In genomic region chr14:90402009-90402408, GRCh38 we compare ENCODE assay signal across 13 cellular contexts. TPM values are rescaled to one million over a fixed set of nuclear protein-coding genes. Genes with fewer than 3 reads are reported as not detected.
DNase-seq lines count a peak whose midpoint lies in the region; ATAC-seq and TF ChIP-seq lines count a peak whose summit lies in the region.
"Had no signal": no experiment of that assay in that cellular context is flagged by ENCODE, and none has a peak within 500 bp of the region (broad histone marks: within the 10 kb centered on the region; RNA-seq: fewer than 3 reads in every experiment).

No MANE protein-coding gene starts in this region.

- H3K79me2 ChIP-seq in Loucy (ENCODE audit: insufficient read depth, low read length), result peaks cover 58% of the 10 kb centered on the region

- H3K36me3 ChIP-seq in CD4-positive, CD25-positive, alpha-beta regulatory T cell (ENCODE audit: control insufficient read depth, insufficient read depth, low read length), result peaks cover 67% of the 10 kb centered on the region
- peaks cover 63% of the 10 kb centered on the region for H3K36me3 ChIP-seq in Loucy (ENCODE audit: insufficient read depth, low read length)

- no peaks in the 10 kb centered on the region for H3K9me3 ChIP-seq in CD4-positive, CD25-positive, alpha-beta regulatory T cell (ENCODE audit: control insufficient read depth in 2 of 2, low read length in 2 of 2)
- H3K9me3 ChIP-seq in Loucy (ENCODE audit: insufficient read depth, low read depth, low read length), result no peaks in the 10 kb centered on the region
- H3K9me3 ChIP-seq: right atrium auricular region had no signal

- H3K27me3 Mint-ChIP-seq in CD4-positive, CD25-positive, alpha-beta regulatory T cell, result peaks cover 7% of the 10 kb centered on the region
- H3K27me3 Mint-ChIP-seq in brain (peaks cover 10% of the 10 kb centered on the region), progenitor cell of endocrine pancreas (no peaks in the 10 kb centered on the region)

- peaks cover 61% of the 10 kb centered on the region for H4K20me1 ChIP-seq in Loucy (ENCODE audit: insufficient read depth, low read length, poor library complexity, severe bottlenecking)

- peak overlapping the region; percentile 90 to 93 (median 91) for H3K27ac Mint-ChIP-seq in CD4-positive, CD25-positive, alpha-beta regulatory T cell
- H3K27ac Mint-ChIP-seq in brain, result peak overlapping the region in 4 of 5 experiments; percentile 81 to 91 (median 86)
- peak overlapping the region; percentile 84 for H3K27ac Mint-ChIP-seq in progenitor cell of endocrine pancreas

- no peak overlapping the region for H3K9ac ChIP-seq in Loucy (ENCODE audit: low read depth, low read length, poor library complexity, severe bottlenecking)

- peaks cover 29 to 78% (median 67%) of the 10 kb centered on the region in 4 donors for H3K4me1 Mint-ChIP-seq in CD4-positive, CD25-positive, alpha-beta regulatory T cell
- H3K4me1 Mint-ChIP-seq in brain (peaks cover 83% of the 10 kb centered on the region), progenitor cell of endocrine pancreas (ENCODE audit: low read depth) (peaks cover 27% of the 10 kb centered on the region)

- H3K27me3 ChIP-seq in CD4-positive, CD25-positive, alpha-beta regulatory T cell (ENCODE audit: control insufficient read depth, insufficient read depth, low read length), result no peaks in the 10 kb centered on the region
- H3K27me3 ChIP-seq in Loucy (ENCODE audit: insufficient read depth, low read length, poor library complexity, severe bottlenecking), result no peaks in the 10 kb centered on the region
- no peaks in the 10 kb centered on the region for H3K27me3 ChIP-seq in foreskin keratinocyte
- H3K27me3 ChIP-seq: right atrium auricular region had no signal

- no peak for DNase-seq in CD4-positive, CD25-positive, alpha-beta regulatory T cell
- no peak for DNase-seq in progenitor cell of endocrine pancreas (ENCODE audit: low spot score, unreplicated experiment)
- DNase-seq in foreskin keratinocyte, result no peak
- DNase-seq in DMS 273 treated with DMSO at 0.1 percent for 48 hours (lab: John Stamatoyannopoulos, UW), result no peak
- no peak for DNase-seq in medulla oblongata (ENCODE audit: extremely low spot score)
- DNase-seq: activated effector memory CD4-positive, alpha-beta T cell treated with anti-CD3 and anti-CD28 coated beads, Interleukin-2, amount 50 U/mL, for 16 hours; COR-L47; NCI-H1694; NCI-H774; WERI-Rb-1 had no signal

- H3F3A ChIP-seq in Loucy (ENCODE audit: low read depth), result 0 out of 2 replicates have a peak, but pooled peaks cover 10% of the 10 kb centered on the region

- H3K36me3 Mint-ChIP-seq in CD4-positive, CD25-positive, alpha-beta regulatory T cell, result peaks cover 69% of the 10 kb centered on the region
- H3K36me3 Mint-ChIP-seq in brain, result peaks cover 78% of the 10 kb centered on the region
- H3K36me3 Mint-ChIP-seq in progenitor cell of endocrine pancreas (ENCODE audit: insufficient read depth), result peaks cover 48% of the 10 kb centered on the region

- peak overlapping the region; percentile 60 for H3K4me3 ChIP-seq in CD4-positive, CD25-positive, alpha-beta regulatory T cell (ENCODE audit: low read depth, low read length)
- H3K4me3 ChIP-seq in Loucy (ENCODE audit: low read length, poor library complexity, severe bottlenecking), result no peak overlapping the region
- H3K4me3 ChIP-seq: right atrium auricular region had no signal

- peaks cover 0 to 3% (median 0%) of the 10 kb centered on the region in 7 donors for H3K9me3 Mint-ChIP-seq in CD4-positive, CD25-positive, alpha-beta regulatory T cell
- H3K9me3 Mint-ChIP-seq in brain, result peaks cover 0 to 3% (median 0%) of the 10 kb centered on the region in 5 experiments
- H3K9me3 Mint-ChIP-seq in progenitor cell of endocrine pancreas (ENCODE audit: low read depth), result no peaks in the 10 kb centered on the region

- ATAC-seq in CD4-positive, CD25-positive, alpha-beta regulatory T cell (ENCODE audit: low read depth in 2 of 2), result no peak
- no peak for ATAC-seq in foreskin keratinocyte

- H3K4me2 ChIP-seq in Loucy (ENCODE audit: low read depth, low read length, poor library complexity, severe bottlenecking), result peak overlapping the region; percentile 18

- peaks cover 42% of the 10 kb centered on the region for H3K4me1 ChIP-seq in CD4-positive, CD25-positive, alpha-beta regulatory T cell (ENCODE audit: control insufficient read depth, insufficient read depth, low read length, poor library complexity, severe bottlenecking)
- H3K4me1 ChIP-seq in Loucy (ENCODE audit: insufficient read depth, low read length, poor library complexity, severe bottlenecking), result peaks cover 34% of the 10 kb centered on the region
- H3K4me1 ChIP-seq in foreskin keratinocyte, result peaks cover 20% of the 10 kb centered on the region

- no peak for TF ChIP-seq CTCF in Loucy (conservative IDR thresholded peaks at IDR 0.05; ENCODE audit: low read length)
- TF ChIP-seq CTCF in brain (conservative IDR thresholded peaks at IDR 0.05), result no peak
- TF ChIP-seq CTCF in progenitor cell of endocrine pancreas (IDR thresholded peaks at IDR 0.05; ENCODE audit: unreplicated experiment), result no peak
- no peak for TF ChIP-seq CTCF in foreskin keratinocyte (conservative IDR thresholded peaks at IDR 0.05)

- H3K9me2 ChIP-seq in Loucy (replicated peaks; ENCODE audit: low read depth, low read length), result no peaks in the 10 kb centered on the region

- H3K27ac ChIP-seq in CD4-positive, CD25-positive, alpha-beta regulatory T cell (ENCODE audit: insufficient read depth, low read length, poor library complexity, severe bottlenecking), result peak overlapping the region; percentile 56
- H3K27ac ChIP-seq in foreskin keratinocyte, result no peak overlapping the region
- H3K27ac ChIP-seq: WERI-Rb-1 had no signal

- H3K4me3 Mint-ChIP-seq in CD4-positive, CD25-positive, alpha-beta regulatory T cell, result peak overlapping the region; percentile 56 to 63 (median 62)
- H3K4me3 Mint-ChIP-seq in brain, result peak overlapping the region; percentile 7 to 97 (median 94)
- no peak overlapping the region for H3K4me3 Mint-ChIP-seq in progenitor cell of endocrine pancreas (ENCODE audit: low read depth)

- no peak overlapping the region for H2AFZ ChIP-seq in Loucy (ENCODE audit: low read length)

RNA-seq across cellular contexts. Expression of gene CALM1, which starts 5.2 kb away (rescaled TPM):
- total RNA-seq in CD4-positive, CD25-positive, alpha-beta regulatory T cell, result 928 TPM
- 1,000 to 10,000 TPM; 2,265 to 3,181 (median 2,786) TPM for polyA plus RNA-seq in CD4-positive, CD25-positive, alpha-beta regulatory T cell
- polyA plus RNA-seq in brain (ENCODE audit: insufficient read depth, low read depth, low replicate concordance) (668 TPM), foreskin keratinocyte (416 and 452 TPM in 2 replicates)
- total RNA-seq in progenitor cell of endocrine pancreas (320 and 331 TPM in 2 replicates), foreskin keratinocyte (489 and 498 TPM in 2 replicates)
